In the genomic region with DNA sequence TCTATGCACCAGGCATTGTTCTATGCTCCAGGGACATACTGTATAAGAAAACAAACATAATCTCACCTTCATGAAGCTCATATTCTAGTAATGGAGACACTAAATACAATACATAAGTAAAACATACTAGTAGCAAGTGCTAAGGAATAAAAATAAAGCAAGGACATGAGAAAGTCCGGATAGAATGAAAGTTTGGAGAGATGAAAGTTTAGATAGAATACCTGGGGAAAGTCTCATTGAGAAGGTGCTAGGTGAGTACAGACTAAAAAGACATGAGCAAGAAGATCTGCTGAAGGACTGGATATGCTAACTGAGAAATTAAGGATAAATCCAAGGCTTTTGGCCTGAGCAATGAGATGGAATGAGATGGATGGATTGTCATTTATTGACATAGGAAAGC, we compare ENCODE assay signal across 3 cellular contexts.
"Had no signal": no experiment of that assay in that cellular context is flagged by ENCODE, and none has a peak within 500 bp of the region (broad histone marks: within the 10 kb centered on the region; RNA-seq: fewer than 3 reads in every experiment).

No MANE protein-coding gene starts in this region.

- H3K4me3 ChIP-seq: GM12878 had no signal

- DNase-seq: GDM1, GF-D8 had no signal
